Comparison of ENCODE assay signal across 18 cellular contexts in genomic region chr9:30913331-30913730, GRCh38.
"Had no signal": no experiment of that assay in that cellular context is flagged by ENCODE, and none has a peak within 500 bp of the region (broad histone marks: within the 10 kb centered on the region; RNA-seq: fewer than 3 reads in every experiment).

No MANE protein-coding gene starts in this region.

- H3K36me3 Mint-ChIP-seq: activated naive CD4-positive, alpha-beta T cell treated with anti-CD3 and anti-CD28 coated beads, Interleukin-2, amount 50 U/mL, for 72 hours; naive thymus-derived CD8-positive, alpha-beta T cell; stimulated activated effector memory CD8-positive, alpha-beta T cell treated with anti-CD3 and anti-CD28 coated beads, Interleukin-12 subunit alpha, Interleukin-12 subunit beta, amount 100 ng/mL, for 72 hours had no signal

- H3K27me3 Mint-ChIP-seq: activated CD4-positive, alpha-beta T cell treated with anti-CD3 and anti-CD28 coated beads, Interleukin-2, amount 10 ng/mL, durations not matched to agents 7 days and 5 days; naive thymus-derived CD8-positive, alpha-beta T cell had no signal

- H3K4me1 Mint-ChIP-seq: activated CD4-positive, alpha-beta T cell treated with anti-CD3 and anti-CD28 coated beads, Interleukin-2, amount 10 ng/mL, durations not matched to agents 7 days and 5 days; naive thymus-derived CD8-positive, alpha-beta T cell; stimulated activated effector memory CD8-positive, alpha-beta T cell treated with anti-CD3 and anti-CD28 coated beads, Interleukin-12 subunit alpha, Interleukin-12 subunit beta, amount 100 ng/mL, for 72 hours had no signal

- H3K9me3 ChIP-seq: esophagus squamous epithelium, neutrophil, thoracic aorta, upper lobe of right lung had no signal

- ATAC-seq: activated CD4-positive, CD25-positive, alpha-beta regulatory T cell treated with anti-CD3 and anti-CD28 coated beads, Interleukin-2, amount 50 U/mL, for 24 hours; activated CD8-positive, alpha-beta T cell treated with anti-CD3 and anti-CD28 coated beads, Interleukin-2, amount 10 ng/mL, durations not matched to agents 7 days and 5 days; activated naive CD4-positive, alpha-beta T cell treated with anti-CD3 and anti-CD28 coated beads, Interleukin-2, amount 50 U/mL, for 72 hours; naive thymus-derived CD8-positive, alpha-beta T cell; sciatic nerve; stimulated activated effector memory CD8-positive, alpha-beta T cell treated with anti-CD3 and anti-CD28 coated beads, Interleukin-12 subunit alpha, Interleukin-12 subunit beta, amount 100 ng/mL, for 72 hours; upper lobe of right lung had no signal

- H3K4me3 ChIP-seq: esophagus squamous epithelium, thoracic aorta, upper lobe of right lung had no signal

- H3K27me3 ChIP-seq: esophagus squamous epithelium, neutrophil, upper lobe of right lung had no signal

- H3K4me3 Mint-ChIP-seq: activated CD4-positive, alpha-beta T cell treated with anti-CD3 and anti-CD28 coated beads, Interleukin-2, amount 10 ng/mL, durations not matched to agents 7 days and 5 days; activated CD8-positive, alpha-beta T cell treated with anti-CD3 and anti-CD28 coated beads, Interleukin-2, amount 10 ng/mL, durations not matched to agents 7 days and 5 days; naive thymus-derived CD8-positive, alpha-beta T cell; stimulated activated effector memory CD8-positive, alpha-beta T cell treated with anti-CD3 and anti-CD28 coated beads, Interleukin-12 subunit alpha, Interleukin-12 subunit beta, amount 100 ng/mL, for 72 hours had no signal

- H3K36me3 ChIP-seq: esophagus squamous epithelium, neutrophil, thoracic aorta, upper lobe of right lung had no signal

- H3K9me3 Mint-ChIP-seq: activated CD4-positive, alpha-beta T cell treated with anti-CD3 and anti-CD28 coated beads, Interleukin-2, amount 10 ng/mL, durations not matched to agents 7 days and 5 days had no signal

- H3K4me1 ChIP-seq: esophagus squamous epithelium, upper lobe of right lung had no signal

- H3K27ac ChIP-seq: esophagus squamous epithelium, neutrophil, thoracic aorta, upper lobe of right lung had no signal

- DNase-seq: activated CD4-positive, alpha-beta T cell treated with anti-CD3 and anti-CD28 coated beads, Interleukin-2, amount 10 ng/mL, durations not matched to agents 7 days and 5 days; activated CD8-positive, alpha-beta memory T cell treated with anti-CD3 and anti-CD28 coated beads, Interleukin-2, amount 50 U/mL, for 4 hours; activated CD8-positive, alpha-beta T cell treated with anti-CD3 and anti-CD28 coated beads, Interleukin-2, amount 10 ng/mL, durations not matched to agents 7 days and 5 days; activated effector memory CD4-positive, alpha-beta T cell treated with Interleukin-2 at 50 U/mL for 16 hours; activated T-cell treated with anti-CD3 and anti-CD28 coated beads, Interleukin-2, amount 50 U/mL, for 48 hours; cerebellar nuclear complex; cortex of kidney; esophagus squamous epithelium; naive thymus-derived CD8-positive, alpha-beta T cell; stimulated activated CD4-positive, alpha-beta T cell treated with anti-CD3 and anti-CD28 coated beads, Interleukin-4, amount 100 ng/mL, for 24 hours; T1000; upper lobe of right lung had no signal

- H3K27ac Mint-ChIP-seq: activated CD4-positive, alpha-beta T cell treated with anti-CD3 and anti-CD28 coated beads, Interleukin-2, amount 10 ng/mL, durations not matched to agents 7 days and 5 days; activated CD8-positive, alpha-beta T cell treated with anti-CD3 and anti-CD28 coated beads, Interleukin-2, amount 10 ng/mL, durations not matched to agents 7 days and 5 days; activated naive CD4-positive, alpha-beta T cell treated with anti-CD3 and anti-CD28 coated beads, Interleukin-2, amount 50 U/mL, for 72 hours; naive thymus-derived CD8-positive, alpha-beta T cell; stimulated activated effector memory CD8-positive, alpha-beta T cell treated with anti-CD3 and anti-CD28 coated beads, Interleukin-12 subunit alpha, Interleukin-12 subunit beta, amount 100 ng/mL, for 72 hours had no signal
